Comparison of ENCODE assay signal across 9 cellular contexts in the genomic region with DNA sequence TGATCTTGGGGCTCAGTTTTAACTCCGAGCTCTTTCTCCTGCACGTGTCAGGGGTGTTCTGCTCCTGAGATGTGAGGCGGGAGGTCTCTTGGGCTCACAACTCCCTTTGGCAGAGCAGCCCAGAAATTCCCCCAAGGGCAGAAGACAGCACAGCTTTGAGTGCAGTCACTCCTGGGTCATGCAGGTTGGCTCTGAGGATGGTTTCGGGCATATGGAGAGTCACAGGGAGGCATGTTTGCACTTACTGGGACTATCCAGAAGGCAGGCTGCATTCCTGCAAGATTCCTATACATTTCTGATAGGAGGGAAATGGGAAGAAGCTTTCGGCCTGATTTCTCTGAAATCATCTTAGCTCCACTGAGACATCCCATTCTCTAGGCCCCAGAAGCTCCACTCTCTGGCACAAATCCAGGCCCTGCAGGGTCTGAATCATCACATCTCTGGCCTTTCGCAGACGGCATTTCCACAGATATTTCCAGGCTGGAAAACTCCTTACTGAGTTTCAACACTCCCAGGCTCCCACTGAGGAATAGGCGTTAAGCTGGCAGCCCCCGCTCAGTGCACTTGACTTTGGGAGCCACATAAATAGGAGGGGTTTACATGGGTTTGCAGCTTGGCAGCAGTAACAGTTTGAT. TPM values are rescaled to one million over a fixed set of nuclear protein-coding genes. Genes with fewer than 3 reads are reported as not detected.
DNase-seq lines count a peak whose midpoint lies in the region; TF ChIP-seq lines count a peak whose summit lies in the region.
"Had no signal": no experiment of that assay in that cellular context is flagged by ENCODE, and none has a peak within 500 bp of the region (broad histone marks: within the 10 kb centered on the region; RNA-seq: fewer than 3 reads in every experiment).

No MANE protein-coding gene starts in this region.

- peaks cover 82% of the 10 kb centered on the region for H3K4me1 Mint-ChIP-seq in brain

- H3K4me1 ChIP-seq in stomach: peaks cover 6 to 28% (median 12%) of the 10 kb centered on the region in 4 donors

- peak overlapping the region; percentile 52 to 95 (median 82) for H3K27ac Mint-ChIP-seq in brain
- H3K27ac Mint-ChIP-seq: activated naive CD8-positive, alpha-beta T cell had no signal

- H3K9me3 ChIP-seq in stomach: no peaks in the 10 kb centered on the region

- DNase-seq in HFF-Myc (ENCODE audit: extremely low read depth, low read depth): peak; percentile 75
- peak; percentile 76 for DNase-seq in inferior parietal cortex (ENCODE audit: extremely low spot score)
- DNase-seq in stomach: peak; percentile 37
- no peak for DNase-seq in NCI-H748 (lab: John Stamatoyannopoulos, UW; ENCODE audit: unreplicated experiment)
- DNase-seq in UCSD-AML1 (lab: John Stamatoyannopoulos, UW; ENCODE audit: unreplicated experiment): no peak
- DNase-seq in NCI-H2171 (lab: John Stamatoyannopoulos, UW): no peak
- DNase-seq in NCI-H2107 (lab: John Stamatoyannopoulos, UW): no peak

- no peaks in the 10 kb centered on the region for H3K36me3 ChIP-seq in stomach

- TF ChIP-seq POLR2A in stomach (IDR thresholded peaks at IDR 0.05): no peak

- H3K9me3 Mint-ChIP-seq in brain: peaks cover 0 to 4% (median 0%) of the 10 kb centered on the region in 5 experiments

- H3K4me3 Mint-ChIP-seq in brain: peak overlapping the region; percentile 18 to 65 (median 32)
- H3K4me3 Mint-ChIP-seq: activated naive CD8-positive, alpha-beta T cell had no signal

- TF ChIP-seq EP300 in stomach (IDR thresholded peaks at IDR 0.05): no peak

- intact Hi-C loops in stomach (cut with DNase I; ENCODE audit: low total_unique reads): no loop called here

- WGBS in stomach, 5 donors: 73 to 83% (median 80%) methylated on average over 7 to 9 of the region's 9 CpGs

- H3K4me3 ChIP-seq in HFF-Myc (replicated peaks; ENCODE audit: low read depth, low read length) (no peak overlapping the region), stomach (no peak overlapping the region)

- TF ChIP-seq CTCF in HFF-Myc (IDR thresholded peaks at IDR 0.05; ENCODE audit: low read depth, low read length, missing control alignments): no peak
- TF ChIP-seq CTCF in brain (conservative IDR thresholded peaks at IDR 0.05): no peak
- TF ChIP-seq CTCF in stomach (IDR thresholded peaks at IDR 0.05): no peak

- no peaks in the 10 kb centered on the region for H3K27me3 ChIP-seq in stomach

- H3K27ac ChIP-seq in stomach: peak overlapping the region in 1 of 5 donors; percentile 2

- H3K36me3 Mint-ChIP-seq in brain: peaks cover 53% of the 10 kb centered on the region

- peaks cover 4% of the 10 kb centered on the region for H3K27me3 Mint-ChIP-seq in brain
- H3K27me3 Mint-ChIP-seq: activated naive CD8-positive, alpha-beta T cell had no signal

RNA-seq across cellular contexts. Expression of a gene that starts 39.8 kb away (rescaled TPM):
- 18.1 TPM for polyA plus RNA-seq in brain (ENCODE audit: insufficient read depth, low read depth, low replicate concordance)
- 10 to 100 TPM in 1 of 5 donors, 1 to 10 TPM in 2, under 1 TPM in 2; 0.58 to 15.8 (median 1.8) TPM for total RNA-seq in stomach
- polyA plus RNA-seq in stomach: 1 to 10 TPM in 1 of 3 donors, under 1 TPM in 2; 0.46 to 1.2 (median 0.56) TPM

Comparison
In these comparisons a context has a peak if more than half of its experiments do, and no peak if none do; other contexts are left out.
1. DNase-seq: peak in HFF-Myc (single experiment), inferior parietal cortex (single experiment) and stomach (single experiment); none in NCI-H748 (single experiment), UCSD-AML1 (single experiment), NCI-H2171 (single experiment) and NCI-H2107 (single experiment).